Comparison of ENCODE assay signal across 2 cellular contexts in the genomic region with DNA sequence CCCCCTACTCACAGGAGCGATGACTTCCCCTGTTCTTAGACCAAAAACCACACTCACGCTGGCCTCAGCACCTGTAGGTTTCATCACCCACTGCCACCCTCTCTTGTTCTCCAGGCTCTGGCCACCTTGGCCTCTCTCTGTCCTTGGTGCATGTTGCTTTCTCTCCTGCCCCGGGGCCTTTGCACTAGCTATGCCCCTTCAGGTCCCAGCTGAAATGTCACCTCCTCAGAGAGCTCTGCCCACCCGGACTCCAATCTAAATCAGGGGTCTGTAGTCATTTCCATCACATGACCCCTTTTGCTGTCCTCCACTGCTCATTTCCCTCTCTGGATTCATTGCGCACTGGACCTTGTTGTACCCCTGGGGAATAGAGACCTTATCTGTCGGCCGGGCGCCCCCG.
TF ChIP-seq lines count a peak whose summit lies in the region.

No MANE protein-coding gene starts in this region.

TF ChIP-seq in HEK293, 187 proteins besides CTCF, POLR2A, EP300 and RAD21:
- TF ChIP-seq ZNF623 (tag by site-specific recombination; IDR thresholded peaks at IDR 0.05) (peak; percentile 97), ZSCAN23 (tag by site-specific recombination; IDR thresholded peaks at IDR 0.05) (no peak)
TF ChIP-seq in HEK293: peak in this region for 1.

TF ChIP-seq in K562, 482 proteins besides CTCF, POLR2A, EP300 and RAD21:
- no peak for TF ChIP-seq TAF7 (tag; IDR thresholded peaks at IDR 0.05)
- peak; percentile 15 for TF ChIP-seq RBM25 (IDR thresholded peaks at IDR 0.05; ENCODE audit: low read depth, low read length, severe bottlenecking)
